8 cellular contexts compared by ENCODE assay signal in the genomic region with DNA sequence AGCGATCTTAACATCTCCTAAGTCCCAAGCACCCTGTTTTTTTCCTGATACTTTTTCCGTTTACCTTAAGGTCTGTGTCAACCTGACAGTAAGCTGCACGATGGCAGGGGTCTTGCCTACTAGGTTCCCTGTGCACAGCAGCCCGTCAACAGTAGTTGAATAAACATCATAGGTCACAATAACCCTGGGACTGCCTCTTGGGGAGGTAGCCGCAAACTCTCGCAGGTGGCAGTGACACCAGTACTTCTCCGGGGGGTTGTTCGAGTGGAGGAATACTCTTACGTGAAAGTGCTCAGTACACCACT. TPM values are rescaled to one million over a fixed set of nuclear protein-coding genes. Genes with fewer than 3 reads are reported as not detected.
DNase-seq lines count a peak whose midpoint lies in the region; ATAC-seq, FAIRE-seq and TF ChIP-seq lines count a peak whose summit lies in the region.

No MANE protein-coding gene starts in this region.

- peak overlapping the region; percentile 91 to 100 (median 98) for H3K4me3 ChIP-seq in keratinocyte (ENCODE audit: control insufficient read depth in 2 of 3, extremely low read depth in 1 of 3, insufficient read depth in 2 of 3, low read depth in 1 of 3, low read length in 3 of 3)

- FAIRE-seq in keratinocyte (lab: Jason Lieb, UNC), result no peak

- peaks cover 32% of the 10 kb centered on the region for H3K4me1 ChIP-seq in keratinocyte (ENCODE audit: control insufficient read depth, extremely low read depth, insufficient read depth, low read length)

- no peak for TF ChIP-seq CTCF in keratinocyte (optimal IDR thresholded peaks at IDR 0.05 in 1 of 3, IDR thresholded peaks at IDR 0.05 in 1 of 3, conservative IDR thresholded peaks at IDR 0.05 in 1 of 3; ENCODE audit: extremely low read depth in 1 of 3, insufficient read depth in 2 of 3, low read length in 3 of 3)

- peak overlapping the region; percentile 100 for H3K9ac ChIP-seq in keratinocyte (ENCODE audit: control insufficient read depth, extremely low read depth, insufficient read depth, low read length)

- DNase-seq in activated naive CD4-positive, alpha-beta T cell treated with anti-CD3 and anti-CD28 coated beads, Interleukin-2, amount 10 ng/mL, durations not matched to agents 7 days and 5 days, result no peak
- no peak for DNase-seq in activated naive CD4-positive, alpha-beta T cell treated with Interleukin-2 at 50 U/mL for 16 hours
- DNase-seq in activated naive CD4-positive, alpha-beta T cell treated with anti-CD3 and anti-CD28 coated beads, Interleukin-2, amount 50 U/mL, for 72 hours (ENCODE audit: low spot score in 2 of 2), result no peak
- no peak for DNase-seq in keratinocyte (ENCODE audit: low read depth, low spot score)
- DNase-seq in NCI-H748 (lab: John Stamatoyannopoulos, UW; ENCODE audit: unreplicated experiment), result no peak
- DNase-seq in NCI-H82 treated with DMSO at 0.1 percent for 48 hours (lab: John Stamatoyannopoulos, UW; ENCODE audit: unreplicated experiment), result no peak

- dilution Hi-C loops in keratinocyte (cut with MboI; ENCODE audit: extremely low pct_ligation_motif_present, low sequenced_read_pairs), result loop anchor here (25.0 kb wide), 1 partner anchor 161 kb away; no protein-coding TSS in a partner anchor

- peak overlapping the region; percentile 89 for H2AFZ ChIP-seq in keratinocyte (ENCODE audit: control insufficient read depth, low read length)

- H3K4me2 ChIP-seq in keratinocyte (ENCODE audit: control insufficient read depth, extremely low read depth, insufficient read depth, low read depth, low read length), result peak overlapping the region; percentile 100

- H3K4me3 Mint-ChIP-seq in activated naive CD4-positive, alpha-beta T cell treated with anti-CD3 and anti-CD28 coated beads, Interleukin-2, amount 10 ng/mL, durations not matched to agents 7 days and 5 days, result peak overlapping the region; percentile 92

- no peaks in the 10 kb centered on the region for H3K9me3 ChIP-seq in keratinocyte (ENCODE audit: control insufficient read depth, low read depth, low read length)

- H3K27ac ChIP-seq in keratinocyte (ENCODE audit: control insufficient read depth, insufficient read depth, low read length) (peak overlapping the region; percentile 99), temporal lobe (ENCODE audit: low read depth, low read length) (peak overlapping the region; percentile 58)

- H3K36me3 ChIP-seq in keratinocyte (ENCODE audit: control insufficient read depth in 2 of 2, extremely low read depth in 1 of 2, insufficient read depth in 2 of 2, low read length in 2 of 2), result peaks cover 0 to 11% of the 10 kb centered on the region in 2 experiments

- peaks cover 9% of the 10 kb centered on the region for H3K27me3 Mint-ChIP-seq in activated naive CD4-positive, alpha-beta T cell treated with anti-CD3 and anti-CD28 coated beads, Interleukin-2, amount 10 ng/mL, durations not matched to agents 7 days and 5 days

- ATAC-seq in HG03095 (IDR thresholded peaks at IDR 0.05; ENCODE audit: unreplicated experiment), result peak; percentile 36
- ATAC-seq in activated naive CD4-positive, alpha-beta T cell treated with anti-CD3 and anti-CD28 coated beads, Interleukin-2, amount 50 U/mL, for 72 hours, result peak; percentile 35 to 59

- H3K9me1 ChIP-seq in keratinocyte (ENCODE audit: control insufficient read depth, extremely low read depth, insufficient read depth, low read length), result no peaks in the 10 kb centered on the region

- H3K9me3 Mint-ChIP-seq in activated naive CD4-positive, alpha-beta T cell treated with anti-CD3 and anti-CD28 coated beads, Interleukin-2, amount 10 ng/mL, durations not matched to agents 7 days and 5 days, result peaks cover 3% of the 10 kb centered on the region
- no peaks in the 10 kb centered on the region for H3K9me3 Mint-ChIP-seq in activated naive CD4-positive, alpha-beta T cell treated with anti-CD3 and anti-CD28 coated beads, Interleukin-2, amount 50 U/mL, for 72 hours

- CTCF ChIA-PET in activated naive CD4-positive, alpha-beta T cell treated with anti-CD3 and anti-CD28 coated beads, Interleukin-2, amount 10 ng/mL, durations not matched to agents 7 days and 5 days (lab: Charles Lee), result interaction anchor here (1.0 to 1.8 kb wide), 2 partner anchors 11 to 12 kb away, joined by 3 to 8 read pairs; no protein-coding TSS in a partner anchor

- no peaks in the 10 kb centered on the region for H3K27me3 ChIP-seq in keratinocyte (ENCODE audit: control insufficient read depth, extremely low read depth, insufficient read depth, low read length)

- H3K4me1 Mint-ChIP-seq in activated naive CD4-positive, alpha-beta T cell treated with anti-CD3 and anti-CD28 coated beads, Interleukin-2, amount 10 ng/mL, durations not matched to agents 7 days and 5 days, result peaks cover 48% of the 10 kb centered on the region

- peaks cover 2% of the 10 kb centered on the region for H4K20me1 ChIP-seq in keratinocyte (ENCODE audit: control insufficient read depth, extremely low read depth, insufficient read depth, low read length)

- peaks cover 67% of the 10 kb centered on the region for H3K79me2 ChIP-seq in keratinocyte (ENCODE audit: control insufficient read depth, insufficient read depth, low read length)

- H3K36me3 Mint-ChIP-seq in activated naive CD4-positive, alpha-beta T cell treated with anti-CD3 and anti-CD28 coated beads, Interleukin-2, amount 10 ng/mL, durations not matched to agents 7 days and 5 days, result peaks cover 17% of the 10 kb centered on the region
- peaks cover 5 to 13% of the 10 kb centered on the region in 2 donors for H3K36me3 Mint-ChIP-seq in activated naive CD4-positive, alpha-beta T cell treated with anti-CD3 and anti-CD28 coated beads, Interleukin-2, amount 50 U/mL, for 72 hours

- H3K27ac Mint-ChIP-seq in activated naive CD4-positive, alpha-beta T cell treated with anti-CD3 and anti-CD28 coated beads, Interleukin-2, amount 10 ng/mL, durations not matched to agents 7 days and 5 days, result peak overlapping the region; percentile 93
- peak overlapping the region; percentile 92 to 94 for H3K27ac Mint-ChIP-seq in activated naive CD4-positive, alpha-beta T cell treated with anti-CD3 and anti-CD28 coated beads, Interleukin-2, amount 50 U/mL, for 72 hours

RNA-seq across cellular contexts. Expression of a gene that starts 0.4 kb away (rescaled TPM):
- total RNA-seq in activated naive CD4-positive, alpha-beta T cell treated with anti-CD3 and anti-CD28 coated beads, Interleukin-2, amount 50 U/mL, for 72 hours, result 100 to 1,000 TPM; 160 to 192 TPM
- polyA plus RNA-seq in keratinocyte, result 79.6 to 183 TPM (median 138 TPM) in 3 replicates
- 177 TPM for polyA plus RNA-seq in keratinocyte (2011; ENCODE audit: low read depth)
- 49.2 and 119 TPM in 2 replicates for polyA plus RNA-seq in keratinocyte (2011; cell fraction: cytosol; rRNA removed)
- polyA plus RNA-seq in keratinocyte (2011; cell fraction: nucleus; rRNA removed), result 119 and 145 TPM in 2 replicates
- polyA plus RNA-seq in keratinocyte (2012; ENCODE audit: low replicate concordance), result 108 and 138 TPM in 2 replicates
- polyA minus RNA-seq in keratinocyte, result 58.3 to 126 TPM (median 115 TPM) in 3 replicates
- polyA minus RNA-seq in keratinocyte (2011; cell fraction: cytosol; rRNA and poly(A)+ RNA removed), result 242 TPM
- 177 and 207 TPM in 2 replicates for polyA minus RNA-seq in keratinocyte (2011; cell fraction: nucleus; rRNA and poly(A)+ RNA removed)
- 58.3 TPM for total RNA-seq in temporal lobe
